Comparison of ENCODE assay signal across 8 cellular contexts in genomic region chr17:21284319-21285163, GRCh38. TPM values are rescaled to one million over a fixed set of nuclear protein-coding genes. Genes with fewer than 3 reads are reported as not detected.
DNase-seq lines count a peak whose midpoint lies in the region; ATAC-seq and TF ChIP-seq lines count a peak whose summit lies in the region.

MAP2K3 (plus strand) TSS chr17:21284711; CDS start chr17:21284921, 210 bp downstream.

- H3K4me1 Mint-ChIP-seq in activated T-helper 2 cell treated with anti-CD3 and anti-CD28 coated beads, Interferon-gamma antibody, Interleukin-2, Interleukin-4, amounts not matched to agents 10 μg/mL and 5 μg/mL and 100 μg/mL, durations not matched to agents 14 hours and 24 hours and 36 hours (ENCODE audit: low read depth): peaks cover 44% of the 10 kb centered on the region
- peaks cover 49 to 51% of the 10 kb centered on the region in 2 donors for H3K4me1 Mint-ChIP-seq in natural killer cell treated with Interleukin-12 subunit alpha and Interleukin-12 subunit beta and Interleukin-15 and Interleukin-18, amount 100 ng/mL, for 72 hours (ENCODE audit: low read depth in 2 of 2)

- no peak for TF ChIP-seq CTCF in LNCaP clone FGC (IDR thresholded peaks at IDR 0.05; ENCODE audit: control insufficient read depth, extremely low read depth, insufficient read depth)
- no peak for TF ChIP-seq CTCF in RWPE2 (IDR thresholded peaks at IDR 0.05; ENCODE audit: poor library complexity, severe bottlenecking)

- DNase-seq in Daoy (ENCODE audit: low read depth) (peak; percentile 100), GOT3 (lab: John Stamatoyannopoulos, UW) (peak; percentile 95), LNCaP clone FGC (ENCODE audit: low read depth) (peak; percentile 97), RWPE2 (ENCODE audit: low spot score) (peak; percentile 99), fibroblast of peridontal ligament (ENCODE audit: extremely low read depth) (peak; percentile 97)
- DNase-seq in activated T-helper 2 cell treated with anti-CD3 and anti-CD28 coated beads, Interferon-gamma antibody, Interleukin-2, Interleukin-4, amounts not matched to agents 10 μg/mL and 5 μg/mL and 100 μg/mL, durations not matched to agents 14 hours and 24 hours and 36 hours (ENCODE audit: low spot score): peak; percentile 97
- DNase-seq in natural killer cell treated with Interleukin-12 subunit alpha and Interleukin-12 subunit beta and Interleukin-15 and Interleukin-18, amount 100 ng/mL, for 72 hours (ENCODE audit: low spot score): peak; percentile 99
- DNase-seq in stimulated activated naive CD8-positive, alpha-beta T cell treated with anti-CD3 and anti-CD28 coated beads, Interleukin-15, Interleukin-2, amounts not matched to agents 100 U/mL and 50 U/mL, for 24 hours: peak; percentile 98

- no peaks in the 10 kb centered on the region for H3K9me3 ChIP-seq in RWPE2 (ENCODE audit: severe bottlenecking)

- H3K4me1 ChIP-seq in RWPE2 (ENCODE audit: insufficient read depth, poor library complexity, severe bottlenecking): peaks cover 29% of the 10 kb centered on the region

- intact Hi-C loops in activated T-helper 2 cell treated with anti-CD3 and anti-CD28 coated beads, Interferon-gamma antibody, Interleukin-2, Interleukin-4, amounts not matched to agents 10 μg/mL and 5 μg/mL and 100 μg/mL, durations not matched to agents 14 hours and 24 hours and 36 hours (cut with micrococcal nuclease): loop anchor here (1.0 to 5.0 kb wide), 2 partner anchors 38 to 241 kb away; partner anchors contain the start of gene USP22

- peak; percentile 65 for ATAC-seq in RWPE2 (ENCODE audit: low read depth)
- peak; percentile 86 to 91 for ATAC-seq in natural killer cell treated with Interleukin-12 subunit alpha and Interleukin-12 subunit beta and Interleukin-15 and Interleukin-18, amount 100 ng/mL, for 72 hours
- ATAC-seq in stimulated activated naive CD8-positive, alpha-beta T cell treated with anti-CD3 and anti-CD28 coated beads, Interleukin-15, Interleukin-2, amounts not matched to agents 100 U/mL and 50 U/mL, for 24 hours: peak; percentile 71

- no peaks in the 10 kb centered on the region for H3K27me3 Mint-ChIP-seq in activated T-helper 2 cell treated with anti-CD3 and anti-CD28 coated beads, Interferon-gamma antibody, Interleukin-2, Interleukin-4, amounts not matched to agents 10 μg/mL and 5 μg/mL and 100 μg/mL, durations not matched to agents 14 hours and 24 hours and 36 hours (ENCODE audit: low read depth)
- H3K27me3 Mint-ChIP-seq in natural killer cell treated with Interleukin-12 subunit alpha and Interleukin-12 subunit beta and Interleukin-15 and Interleukin-18, amount 100 ng/mL, for 72 hours: no peaks in the 10 kb centered on the region

- peaks cover 40% of the 10 kb centered on the region for H3K36me3 Mint-ChIP-seq in activated T-helper 2 cell treated with anti-CD3 and anti-CD28 coated beads, Interferon-gamma antibody, Interleukin-2, Interleukin-4, amounts not matched to agents 10 μg/mL and 5 μg/mL and 100 μg/mL, durations not matched to agents 14 hours and 24 hours and 36 hours (ENCODE audit: low read depth)
- peaks cover 7% of the 10 kb centered on the region for H3K36me3 Mint-ChIP-seq in natural killer cell treated with Interleukin-12 subunit alpha and Interleukin-12 subunit beta and Interleukin-15 and Interleukin-18, amount 100 ng/mL, for 72 hours

- H3K36me3 ChIP-seq in RWPE2 (ENCODE audit: low read depth): 0 out of 2 replicates have a peak, but pooled peaks cover 6% of the 10 kb centered on the region

- no peaks in the 10 kb centered on the region for H3K9me3 Mint-ChIP-seq in activated T-helper 2 cell treated with anti-CD3 and anti-CD28 coated beads, Interferon-gamma antibody, Interleukin-2, Interleukin-4, amounts not matched to agents 10 μg/mL and 5 μg/mL and 100 μg/mL, durations not matched to agents 14 hours and 24 hours and 36 hours
- H3K9me3 Mint-ChIP-seq in natural killer cell treated with Interleukin-12 subunit alpha and Interleukin-12 subunit beta and Interleukin-15 and Interleukin-18, amount 100 ng/mL, for 72 hours: no peaks in the 10 kb centered on the region

- H3K27ac ChIP-seq in RWPE2 (ENCODE audit: poor library complexity, severe bottlenecking): peak within 1 kb of the TSS; percentile 93

- H3K27ac Mint-ChIP-seq in activated T-helper 2 cell treated with anti-CD3 and anti-CD28 coated beads, Interferon-gamma antibody, Interleukin-2, Interleukin-4, amounts not matched to agents 10 μg/mL and 5 μg/mL and 100 μg/mL, durations not matched to agents 14 hours and 24 hours and 36 hours: peak within 1 kb of the TSS; percentile 91
- peak within 1 kb of the TSS; percentile 94 to 99 for H3K27ac Mint-ChIP-seq in natural killer cell treated with Interleukin-12 subunit alpha and Interleukin-12 subunit beta and Interleukin-15 and Interleukin-18, amount 100 ng/mL, for 72 hours

- H3K27me3 ChIP-seq in RWPE2 (ENCODE audit: insufficient read depth, poor library complexity, severe bottlenecking): no peaks in the 10 kb centered on the region

- peak within 1 kb of the TSS; percentile 99 for H3K4me3 ChIP-seq in LNCaP clone FGC (ENCODE audit: low read depth, low read length)
- peak within 1 kb of the TSS; percentile 59 for H3K4me3 ChIP-seq in RWPE2 (ENCODE audit: severe bottlenecking)

- H3K4me3 Mint-ChIP-seq in activated T-helper 2 cell treated with anti-CD3 and anti-CD28 coated beads, Interferon-gamma antibody, Interleukin-2, Interleukin-4, amounts not matched to agents 10 μg/mL and 5 μg/mL and 100 μg/mL, durations not matched to agents 14 hours and 24 hours and 36 hours (ENCODE audit: low read depth): peak within 1 kb of the TSS; percentile 96
- H3K4me3 Mint-ChIP-seq in natural killer cell treated with Interleukin-12 subunit alpha and Interleukin-12 subunit beta and Interleukin-15 and Interleukin-18, amount 100 ng/mL, for 72 hours: peak within 1 kb of the TSS; percentile 98

RNA-seq across cellular contexts. Expression of gene MAP2K3, which starts in this region (rescaled TPM):
- 7.4 and 11.7 TPM in 2 replicates for total RNA-seq in Daoy (2014; rRNA removed; shearing (Covaris generic))
- 149 and 157 TPM in 2 replicates for total RNA-seq in activated T-helper 2 cell treated with anti-CD3 and anti-CD28 coated beads, Interferon-gamma antibody, Interleukin-2, Interleukin-4, amounts not matched to agents 10 μg/mL and 5 μg/mL and 100 μg/mL, durations not matched to agents 14 hours and 24 hours and 36 hours
- 10 to 100 TPM; 92.9 to 98.3 TPM for total RNA-seq in natural killer cell treated with Interleukin-12 subunit alpha and Interleukin-12 subunit beta and Interleukin-15 and Interleukin-18, amount 100 ng/mL, for 72 hours

Comparison
In these comparisons a context has a peak if more than half of its experiments do, and no peak if none do; other contexts are left out.
1. Peak in every context shown above with its lines: DNase-seq, ATAC-seq, H3K4me3 ChIP-seq and H3K27ac ChIP-seq.